ENCODE assay signal across 13 cellular contexts in the genomic region with DNA sequence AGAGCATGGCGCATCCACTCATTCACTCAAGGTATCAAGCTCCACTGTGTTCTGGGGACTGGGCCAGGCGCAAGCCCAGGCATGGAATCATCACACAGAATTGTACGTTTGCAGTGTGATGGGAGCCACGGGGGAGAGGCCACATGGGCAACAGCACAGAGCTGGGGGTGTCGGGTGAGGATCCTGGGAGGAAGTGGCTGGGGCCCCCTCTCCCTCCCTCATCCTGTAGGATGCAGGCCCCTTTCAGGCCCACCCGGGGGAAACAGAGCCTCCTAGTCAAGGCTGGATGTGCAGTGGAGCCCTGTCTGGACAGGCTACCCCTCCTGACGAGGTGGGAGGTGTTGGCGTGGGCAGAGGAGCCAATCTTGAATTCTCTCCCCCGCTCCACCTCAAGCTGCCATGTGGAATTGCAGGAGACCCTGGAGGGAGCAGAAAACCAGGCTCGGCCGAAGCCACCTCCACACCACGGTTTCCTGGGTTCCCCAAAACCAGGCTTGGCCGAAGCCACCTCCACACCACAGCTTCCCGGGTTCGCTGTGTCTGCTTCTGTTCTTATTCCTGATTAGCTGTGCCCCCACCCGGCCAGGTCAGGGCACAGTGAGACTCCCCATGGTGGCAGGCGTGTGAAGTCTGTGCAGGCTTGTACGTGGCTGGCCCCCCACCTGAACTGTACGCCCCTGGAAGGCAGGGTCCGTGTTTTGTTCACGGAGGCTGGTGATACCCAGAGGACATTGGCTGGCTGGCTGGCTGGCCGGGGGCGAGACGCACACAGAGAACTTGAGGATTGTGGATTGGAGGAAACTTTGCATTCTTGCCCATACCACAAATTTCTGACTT. TPM values are rescaled to one million over a fixed set of nuclear protein-coding genes. Genes with fewer than 3 reads are reported as not detected.
DNase-seq lines count a peak whose midpoint lies in the region; ATAC-seq and TF ChIP-seq lines count a peak whose summit lies in the region.
"Had no signal": no experiment of that assay in that cellular context is flagged by ENCODE, and none has a peak within 500 bp of the region (broad histone marks: within the 10 kb centered on the region; RNA-seq: fewer than 3 reads in every experiment).

No MANE protein-coding gene starts in this region.

- TF ChIP-seq CTCF in osteoblast (IDR thresholded peaks at IDR 0.05; ENCODE audit: extremely low read depth, low read depth, low read length) (no peak), testis (IDR thresholded peaks at IDR 0.05) (no peak), omental fat pad (IDR thresholded peaks at IDR 0.05) (no peak)

- no peak overlapping the region for H3K4me2 ChIP-seq in osteoblast (ENCODE audit: insufficient read depth, low read length)

- peaks cover 9% of the 10 kb centered on the region for H3K79me2 ChIP-seq in osteoblast (ENCODE audit: insufficient read depth, low read length)

- no peaks in the 10 kb centered on the region for H3K9me3 ChIP-seq in KOPT-K1 (ENCODE audit: insufficient read depth, low read length, poor library complexity, severe bottlenecking)
- no peaks in the 10 kb centered on the region for H3K9me3 ChIP-seq in osteoblast (ENCODE audit: low read depth, low read length)
- H3K9me3 ChIP-seq in testis = no peaks in the 10 kb centered on the region
- H3K9me3 ChIP-seq: adrenal gland, gastroesophageal sphincter had no signal

- H3K27me3 ChIP-seq in osteoblast (ENCODE audit: insufficient read depth, low read length) = no peaks in the 10 kb centered on the region
- H3K27me3 ChIP-seq in testis = no peaks in the 10 kb centered on the region
- H3K27me3 ChIP-seq: adrenal gland, gastroesophageal sphincter had no signal

- no peak for DNase-seq in activated T-cell treated with anti-CD3 and anti-CD28 coated beads, Interleukin-2, amount 50 U/mL, for 24 hours
- DNase-seq in activated T-cell treated with anti-CD3 and anti-CD28 coated beads, Interleukin-2, amount 50 U/mL, for 48 hours = no peak
- DNase-seq in central memory CD8-positive, alpha-beta T cell (ENCODE audit: low spot score in 2 of 2) = no peak
- peak; percentile 65 for DNase-seq in osteoblast (ENCODE audit: insufficient read length, low spot score, missing footprints)
- DNase-seq in testis = no peak
- no peak for DNase-seq in omental fat pad (ENCODE audit: low spot score)
- no peak for DNase-seq in NCI-H446 (lab: John Stamatoyannopoulos, UW)
- DNase-seq: adrenal gland; NCI-H187; occipital lobe; stimulated activated CD4-positive, alpha-beta T cell treated with anti-CD3 and anti-CD28 coated beads, Interleukin-4, amount 100 ng/mL, for 4 hours had no signal

- ATAC-seq in central memory CD8-positive, alpha-beta T cell (replicated peaks; ENCODE audit: extremely low read depth, poor library complexity, severe bottlenecking) = no peak
- ATAC-seq in omental fat pad (ENCODE audit: low FRiP score) = no peak
- ATAC-seq: gastroesophageal sphincter had no signal

- peak overlapping the region; percentile 99 for H3K27ac Mint-ChIP-seq in activated T-cell treated with anti-CD3 and anti-CD28 coated beads, Interleukin-2, amount 50 U/mL, for 24 hours
- H3K27ac Mint-ChIP-seq in central memory CD8-positive, alpha-beta T cell (ENCODE audit: low read depth) = peak overlapping the region; percentile 90

- H3K27me3 Mint-ChIP-seq in activated T-cell treated with anti-CD3 and anti-CD28 coated beads, Interleukin-2, amount 50 U/mL, for 24 hours = no peaks in the 10 kb centered on the region
- no peaks in the 10 kb centered on the region for H3K27me3 Mint-ChIP-seq in central memory CD8-positive, alpha-beta T cell

- H3K36me3 ChIP-seq in KOPT-K1 (ENCODE audit: insufficient read depth, low read length) = no peaks in the 10 kb centered on the region
- no peaks in the 10 kb centered on the region for H3K36me3 ChIP-seq in osteoblast (ENCODE audit: insufficient read depth, low read length)
- H3K36me3 ChIP-seq in testis (ENCODE audit: low read depth, missing control alignments) = no peaks in the 10 kb centered on the region
- H3K36me3 ChIP-seq: adrenal gland, gastroesophageal sphincter had no signal

- H3K4me3 ChIP-seq in osteoblast (ENCODE audit: insufficient read depth, low read length) (no peak overlapping the region), testis (no peak overlapping the region)
- H3K4me3 ChIP-seq: adrenal gland, gastroesophageal sphincter had no signal

- no peaks in the 10 kb centered on the region for H3K9me3 Mint-ChIP-seq in activated T-cell treated with anti-CD3 and anti-CD28 coated beads, Interleukin-2, amount 50 U/mL, for 24 hours
- no peaks in the 10 kb centered on the region for H3K9me3 Mint-ChIP-seq in central memory CD8-positive, alpha-beta T cell

- peaks cover 2% of the 10 kb centered on the region for H4K20me1 ChIP-seq in osteoblast (ENCODE audit: insufficient read depth, low read length)

- H3K4me3 Mint-ChIP-seq in activated T-cell treated with anti-CD3 and anti-CD28 coated beads, Interleukin-2, amount 50 U/mL, for 24 hours = no peak overlapping the region
- no peak overlapping the region for H3K4me3 Mint-ChIP-seq in central memory CD8-positive, alpha-beta T cell

- intact Hi-C loops in testis (cut with DNase I; ENCODE audit: low total_unique reads) = no loop called here

- H2AFZ ChIP-seq in osteoblast (ENCODE audit: low read length) = no peak overlapping the region

- H3K36me3 Mint-ChIP-seq in activated T-cell treated with anti-CD3 and anti-CD28 coated beads, Interleukin-2, amount 50 U/mL, for 24 hours (ENCODE audit: low read depth) = peaks cover 5% of the 10 kb centered on the region
- peaks cover 12% of the 10 kb centered on the region for H3K36me3 Mint-ChIP-seq in central memory CD8-positive, alpha-beta T cell (ENCODE audit: insufficient read depth)

- peaks cover 2% of the 10 kb centered on the region for H3K4me1 ChIP-seq in osteoblast (ENCODE audit: insufficient read depth, low read length)
- H3K4me1 ChIP-seq in testis = peaks cover 3% of the 10 kb centered on the region

- H3K27ac ChIP-seq in KOPT-K1 (ENCODE audit: low read depth, low read length, poor library complexity, severe bottlenecking) (peak overlapping the region; percentile 95), osteoblast (ENCODE audit: low read depth, low read length) (no peak overlapping the region), testis (no peak overlapping the region)
- H3K27ac ChIP-seq: adrenal gland, gastroesophageal sphincter had no signal

- 81 to 85% methylated on average over 18 to 24 of the region's 24 CpGs for WGBS in testis, 2 donors

- peaks cover 38% of the 10 kb centered on the region for H3K4me1 Mint-ChIP-seq in activated T-cell treated with anti-CD3 and anti-CD28 coated beads, Interleukin-2, amount 50 U/mL, for 24 hours (ENCODE audit: low read depth)
- H3K4me1 Mint-ChIP-seq in central memory CD8-positive, alpha-beta T cell = peaks cover 24% of the 10 kb centered on the region

- no peak for TF ChIP-seq POLR2A in testis (IDR thresholded peaks at IDR 0.05)

RNA-seq across cellular contexts. Expression of gene C1orf174, which starts 4.2 kb away (rescaled TPM):
- total RNA-seq in osteoblast (27.1 and 29.3 TPM in 2 replicates), testis (10 to 100 TPM; 28.8 to 29.7 TPM), omental fat pad (10 to 100 TPM; 14.2 to 20.6 (median 19.0) TPM)
- polyA plus RNA-seq in testis (ENCODE audit: insufficient read depth, low read depth, low replicate concordance) = 22.9 TPM

RNA-seq across cellular contexts. Expression of gene DFFB, which starts 46.9 kb away (rescaled TPM):
- total RNA-seq in osteoblast = 5.1 and 8.3 TPM in 2 replicates
- 1 to 10 TPM; 6.9 to 8.4 TPM for total RNA-seq in testis
- polyA plus RNA-seq in testis (ENCODE audit: insufficient read depth, low read depth, low replicate concordance) = 3.4 TPM
- 10 to 100 TPM in 1 of 4 donors, 1 to 10 TPM in 3; 4.6 to 16.2 (median 6.9) TPM for total RNA-seq in omental fat pad

RNA-seq across cellular contexts. Expression of gene CEP104, which starts 47.2 kb away (rescaled TPM):
- total RNA-seq in osteoblast (21.5 and 21.7 TPM in 2 replicates), testis (10 to 100 TPM; 41.5 to 55.1 TPM), omental fat pad (10 to 100 TPM; 20.2 to 31.7 (median 25.7) TPM)
- polyA plus RNA-seq in testis (ENCODE audit: insufficient read depth, low read depth, low replicate concordance) = 80.4 TPM
